Comparison of ENCODE assay signal across 27 cellular contexts in the genomic region with DNA sequence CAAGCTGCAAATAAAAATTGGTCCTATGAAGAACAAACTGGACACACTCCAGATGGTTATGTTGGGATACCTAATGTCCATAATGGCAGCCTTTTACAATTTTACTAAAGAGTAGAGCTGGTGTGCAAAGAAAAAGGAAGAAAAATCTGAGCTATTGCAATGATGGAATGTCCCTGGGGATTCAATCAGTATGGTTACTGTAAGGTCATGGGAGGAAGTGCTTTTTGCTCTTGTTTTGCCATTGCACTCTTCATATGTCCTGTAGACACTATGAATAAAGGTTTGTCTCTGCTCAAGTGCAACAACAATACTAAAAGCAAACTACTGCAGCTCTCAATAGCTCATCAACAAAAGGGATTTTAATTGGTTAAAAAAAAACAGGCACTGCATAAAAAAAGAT. TPM values are rescaled to one million over a fixed set of nuclear protein-coding genes. Genes with fewer than 3 reads are reported as not detected.
DNase-seq lines count a peak whose midpoint lies in the region; ATAC-seq and TF ChIP-seq lines count a peak whose summit lies in the region.
"Had no signal": no experiment of that assay in that cellular context is flagged by ENCODE, and none has a peak within 500 bp of the region (broad histone marks: within the 10 kb centered on the region; RNA-seq: fewer than 3 reads in every experiment).

No MANE protein-coding gene starts in this region.

- H3K27ac Mint-ChIP-seq in activated naive CD4-positive, alpha-beta T cell treated with anti-CD3 and anti-CD28 coated beads for 36 hours: no peak overlapping the region
- H3K27ac Mint-ChIP-seq in activated CD4-positive, alpha-beta T cell treated with anti-CD3 and anti-CD28 coated beads, Interleukin-2, amount 10 ng/mL, durations not matched to agents 7 days and 5 days: no peak overlapping the region
- H3K27ac Mint-ChIP-seq: activated CD4-positive, alpha-beta T cell treated with anti-CD3 and anti-CD28 coated beads for 36 hours; activated CD8-positive, alpha-beta memory T cell treated with anti-CD3 and anti-CD28 coated beads, Interleukin-2, amount 10 ng/mL, durations not matched to agents 7 days and 5 days; activated naive CD4-positive, alpha-beta T cell treated with anti-CD3 and anti-CD28 coated beads, Interleukin-2, amount 50 U/mL, for 72 hours; activated T-helper 1 cell treated with anti-CD3 and anti-CD28 coated beads, Interleukin-12 subunit alpha, Interleukin-12 subunit beta, Interleukin-2, Interleukin-4 antibody, amounts not matched to agents 30 ng/mL and 10 ng/mL and 1 ng/mL, durations not matched to agents 14 hours and 24 hours and 36 hours; CD14-positive monocyte; IgD-negative memory B cell had no signal

- no peak overlapping the region for H3K4me3 Mint-ChIP-seq in activated naive CD4-positive, alpha-beta T cell treated with anti-CD3 and anti-CD28 coated beads for 36 hours
- no peak overlapping the region for H3K4me3 Mint-ChIP-seq in activated CD4-positive, alpha-beta T cell treated with anti-CD3 and anti-CD28 coated beads, Interleukin-2, amount 10 ng/mL, durations not matched to agents 7 days and 5 days
- H3K4me3 Mint-ChIP-seq: activated CD4-positive, alpha-beta T cell treated with anti-CD3 and anti-CD28 coated beads for 36 hours; activated CD8-positive, alpha-beta memory T cell treated with anti-CD3 and anti-CD28 coated beads, Interleukin-2, amount 10 ng/mL, durations not matched to agents 7 days and 5 days; activated T-helper 1 cell treated with anti-CD3 and anti-CD28 coated beads, Interleukin-12 subunit alpha, Interleukin-12 subunit beta, Interleukin-2, Interleukin-4 antibody, amounts not matched to agents 30 ng/mL and 10 ng/mL and 1 ng/mL, durations not matched to agents 14 hours and 24 hours and 36 hours; CD14-positive monocyte; IgD-negative memory B cell had no signal

- DNase-seq in COLO829 (ENCODE audit: low spot score) (peak; percentile 51), NCI-H69 (lab: John Stamatoyannopoulos, UW) (peak; percentile 12), fibroblast of pulmonary artery (ENCODE audit: low read depth) (peak; percentile 41), pons (ENCODE audit: low spot score) (peak; percentile 15), DMS79 (lab: John Stamatoyannopoulos, UW) (no peak)
- DNase-seq in activated naive CD4-positive, alpha-beta T cell treated with anti-CD3 and anti-CD28 coated beads for 36 hours: no peak
- DNase-seq in activated CD4-positive, alpha-beta T cell treated with anti-CD3 and anti-CD28 coated beads, Interleukin-2, amount 10 ng/mL, durations not matched to agents 7 days and 5 days: no peak
- DNase-seq: ACHN; activated CD4-positive, alpha-beta T cell treated with anti-CD3 and anti-CD28 coated beads for 36 hours; activated CD8-positive, alpha-beta memory T cell treated with anti-CD3 and anti-CD28 coated beads, Interleukin-2, amount 10 ng/mL, durations not matched to agents 7 days and 5 days; cerebellar nuclear complex; effector CD4-positive, alpha-beta T cell; erythroblast; kidney glomerular epithelial cell; MG63; NCI-H1436; NCI-H2171 treated with DMSO at 0.1 percent for 48 hours; NCI-H526 treated with DMSO at 0.1 percent for 48 hours; SHP77; sigmoid colon had no signal

- H3K36me3 Mint-ChIP-seq in activated naive CD4-positive, alpha-beta T cell treated with anti-CD3 and anti-CD28 coated beads for 36 hours (ENCODE audit: low read depth): peaks cover 3% of the 10 kb centered on the region
- peaks cover 6% of the 10 kb centered on the region for H3K36me3 Mint-ChIP-seq in activated CD4-positive, alpha-beta T cell treated with anti-CD3 and anti-CD28 coated beads, Interleukin-2, amount 10 ng/mL, durations not matched to agents 7 days and 5 days (ENCODE audit: low read depth)

- no peaks in the 10 kb centered on the region for H3K9me3 Mint-ChIP-seq in activated naive CD4-positive, alpha-beta T cell treated with anti-CD3 and anti-CD28 coated beads for 36 hours
- no peaks in the 10 kb centered on the region for H3K9me3 Mint-ChIP-seq in activated CD4-positive, alpha-beta T cell treated with anti-CD3 and anti-CD28 coated beads, Interleukin-2, amount 10 ng/mL, durations not matched to agents 7 days and 5 days
- H3K9me3 Mint-ChIP-seq: activated naive CD4-positive, alpha-beta T cell treated with anti-CD3 and anti-CD28 coated beads, Interleukin-2, amount 50 U/mL, for 72 hours; activated T-helper 1 cell treated with anti-CD3 and anti-CD28 coated beads, Interleukin-12 subunit alpha, Interleukin-12 subunit beta, Interleukin-2, Interleukin-4 antibody, amounts not matched to agents 30 ng/mL and 10 ng/mL and 1 ng/mL, durations not matched to agents 14 hours and 24 hours and 36 hours; IgD-negative memory B cell had no signal

- peaks cover 6% of the 10 kb centered on the region for H3K4me1 Mint-ChIP-seq in activated naive CD4-positive, alpha-beta T cell treated with anti-CD3 and anti-CD28 coated beads for 36 hours (ENCODE audit: low read depth)
- peaks cover 9% of the 10 kb centered on the region for H3K4me1 Mint-ChIP-seq in activated CD4-positive, alpha-beta T cell treated with anti-CD3 and anti-CD28 coated beads, Interleukin-2, amount 10 ng/mL, durations not matched to agents 7 days and 5 days

- peaks cover 3% of the 10 kb centered on the region for H3K27me3 Mint-ChIP-seq in activated naive CD4-positive, alpha-beta T cell treated with anti-CD3 and anti-CD28 coated beads for 36 hours (ENCODE audit: low read depth)
- peaks cover 12% of the 10 kb centered on the region for H3K27me3 Mint-ChIP-seq in activated CD4-positive, alpha-beta T cell treated with anti-CD3 and anti-CD28 coated beads, Interleukin-2, amount 10 ng/mL, durations not matched to agents 7 days and 5 days
- H3K27me3 Mint-ChIP-seq: IgD-negative memory B cell had no signal

- POLR2A ChIA-PET in activated CD4-positive, alpha-beta T cell treated with anti-CD3 and anti-CD28 coated beads, Interleukin-2, amount 10 ng/mL, durations not matched to agents 7 days and 5 days (lab: Charles Lee): interaction anchor here (0.6 kb wide), 1 partner anchor 167 kb away, joined by 4 read pairs; no protein-coding TSS in a partner anchor

- TF ChIP-seq CTCF in fibroblast of pulmonary artery (IDR thresholded peaks at IDR 0.05; ENCODE audit: low read length, missing control alignments): no peak

- intact Hi-C loops in activated naive CD4-positive, alpha-beta T cell treated with anti-CD3 and anti-CD28 coated beads for 36 hours (cut with micrococcal nuclease): loop anchor here (5.0 kb wide), 1 partner anchor 198 kb away; no protein-coding TSS in a partner anchor

- no peak for ATAC-seq in GM21528 (IDR thresholded peaks at IDR 0.05; ENCODE audit: low FRiP score, unreplicated experiment)
- ATAC-seq: activated CD4-positive, alpha-beta T cell treated with anti-CD3 and anti-CD28 coated beads for 36 hours; activated CD8-positive, alpha-beta memory T cell treated with anti-CD3 and anti-CD28 coated beads, Interleukin-2, amount 10 ng/mL, durations not matched to agents 7 days and 5 days; activated naive CD4-positive, alpha-beta T cell treated with anti-CD3 and anti-CD28 coated beads, Interleukin-2, amount 50 U/mL, for 72 hours had no signal

- no peak overlapping the region for H3K4me3 ChIP-seq in fibroblast of pulmonary artery (replicated peaks; ENCODE audit: low read depth, low read length)
- H3K4me3 ChIP-seq: HAP-1, lung, MG63, sigmoid colon had no signal

- CTCF ChIA-PET in activated naive CD4-positive, alpha-beta T cell treated with anti-CD3 and anti-CD28 coated beads for 36 hours (lab: Charles Lee): interaction anchor here (0.5 to 8.5 kb wide), 6 partner anchors 26 to 262 kb away, joined by 3 to 63 read pairs (median 3); no protein-coding TSS in a partner anchor
- CTCF ChIA-PET in activated CD4-positive, alpha-beta T cell treated with anti-CD3 and anti-CD28 coated beads, Interleukin-2, amount 10 ng/mL, durations not matched to agents 7 days and 5 days (lab: Charles Lee): interaction anchor here (1.6 kb wide), 1 partner anchor 218 kb away, joined by 7 read pairs; no protein-coding TSS in a partner anchor

RNA-seq across cellular contexts. Expression of a gene that starts 5.4 kb away (rescaled TPM):
- total RNA-seq in activated naive CD4-positive, alpha-beta T cell treated with anti-CD3 and anti-CD28 coated beads for 36 hours: 1 to 10 TPM; 4.0 to 4.5 TPM
- total RNA-seq in activated CD4-positive, alpha-beta T cell treated with anti-CD3 and anti-CD28 coated beads, Interleukin-2, amount 10 ng/mL, durations not matched to agents 7 days and 5 days: under 1 TPM; 0.27 to 0.50 TPM

Comparison
In these comparisons a context has a peak if more than half of its experiments do, and no peak if none do; other contexts are left out.
1. DNase-seq: peak in COLO829 (single experiment), NCI-H69 (single experiment), fibroblast of pulmonary artery (single experiment) and pons (single experiment); none in activated naive CD4-positive, alpha-beta T cell treated with anti-CD3 and anti-CD28 coated beads for 36 hours (single experiment), DMS79 (single experiment) and activated CD4-positive, alpha-beta T cell treated with anti-CD3 and anti-CD28 coated beads, Interleukin-2, amount 10 ng/mL, durations not matched to agents 7 days and 5 days (single experiment).